In the genomic region with DNA sequence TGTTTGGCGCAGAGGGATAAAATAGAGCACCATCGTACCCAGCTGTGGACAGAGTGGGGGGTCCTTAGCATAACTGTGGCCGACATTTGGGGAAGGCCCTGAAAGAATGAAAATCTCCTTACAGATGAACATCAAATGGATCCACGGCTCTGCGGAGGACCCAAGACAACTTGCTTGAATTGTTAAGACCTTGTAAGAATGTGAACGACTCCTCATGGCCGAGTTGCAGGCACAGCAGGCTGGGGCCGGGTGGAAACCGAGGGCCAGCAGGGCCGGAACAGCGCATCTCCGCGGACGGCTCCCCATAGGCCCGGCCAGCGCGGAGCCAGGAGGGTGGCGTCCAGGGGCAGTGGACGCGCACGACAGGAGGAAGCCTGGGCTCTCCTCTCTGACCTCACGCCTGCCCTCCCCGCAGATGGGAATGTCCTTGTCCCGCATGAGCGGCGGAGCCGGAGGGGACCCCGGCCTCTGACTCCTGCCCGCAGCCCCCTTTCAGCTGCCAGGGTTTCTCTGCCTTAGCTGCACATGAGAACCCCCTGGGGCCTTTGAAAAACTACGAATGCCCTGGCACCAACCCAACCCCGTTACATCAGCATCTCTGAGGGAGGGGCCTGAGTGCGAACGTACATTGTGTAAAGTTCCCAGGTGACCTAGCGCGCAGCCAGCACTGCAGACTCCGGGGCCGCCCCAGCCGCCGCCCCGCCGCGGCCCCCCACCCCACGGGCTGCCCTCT, we compare ENCODE assay signal across 10 cellular contexts. TPM values are rescaled to one million over a fixed set of nuclear protein-coding genes. Genes with fewer than 3 reads are reported as not detected.
DNase-seq lines count a peak whose midpoint lies in the region; ATAC-seq and TF ChIP-seq lines count a peak whose summit lies in the region.
"Had no signal": no experiment of that assay in that cellular context is flagged by ENCODE, and none has a peak within 500 bp of the region (broad histone marks: within the 10 kb centered on the region; RNA-seq: fewer than 3 reads in every experiment).

No MANE protein-coding gene starts in this region.

- no peak overlapping the region for H2AFZ ChIP-seq in PC-3 (ENCODE audit: low read length)

- no peaks in the 10 kb centered on the region for H3K4me1 ChIP-seq in psoas muscle
- H3K4me1 ChIP-seq in PC-3 (ENCODE audit: insufficient read depth, low read length), result no peaks in the 10 kb centered on the region

- TF ChIP-seq CTCF in psoas muscle (IDR thresholded peaks at IDR 0.05) (no peak), PC-3 (conservative IDR thresholded peaks at IDR 0.05; ENCODE audit: low read depth, low read length) (no peak)

- POLR2A ChIA-PET in PC-3 (lab: Charles Lee; ENCODE audit: unreplicated experiment), result no interaction called here

- no peaks in the 10 kb centered on the region for H3K79me2 ChIP-seq in PC-3 (ENCODE audit: low read length)

- intact Hi-C loops in left cardiac atrium (cut with DNase I), result no loop called here
- intact Hi-C loops in psoas muscle (cut with DNase I), result no loop called here
- intact Hi-C loops in PC-3 (cut with micrococcal nuclease), result no loop called here

- H3F3A ChIP-seq in PC-3 (ENCODE audit: low read length, unreplicated experiment), result no peaks in the 10 kb centered on the region

- no peak overlapping the region for H3K9ac ChIP-seq in PC-3 (ENCODE audit: low read length)

- H3K4me3 ChIP-seq in psoas muscle, result peak overlapping the region; percentile 41
- H3K4me3 ChIP-seq in PC-3 (ENCODE audit: low read length), result no peak overlapping the region

- H3K27ac ChIP-seq in psoas muscle (no peak overlapping the region), PC-3 (ENCODE audit: low read length) (no peak overlapping the region)

- ATAC-seq in activated T-cell treated with anti-CD3 and anti-CD28 coated beads, Interleukin-2, amount 50 U/mL, for 4 hours, result peak; percentile 58 to 69
- ATAC-seq in left cardiac atrium (peak; percentile 78 to 87), psoas muscle (peak in 2 of 4 donors; percentile 40 to 64), GM19463 (IDR thresholded peaks at IDR 0.05; ENCODE audit: unreplicated experiment) (no peak), PC-3 (no peak)

- H4K20me1 ChIP-seq in PC-3 (ENCODE audit: low read length), result no peaks in the 10 kb centered on the region

- BruUV-seq in PC-3 (replicated peaks; lab: Mats Ljungman, UMichigan), result no TSS peak

- no peaks in the 10 kb centered on the region for H3K4me1 Mint-ChIP-seq in activated T-cell treated with anti-CD3 and anti-CD28 coated beads, Interleukin-2, amount 50 U/mL, for 4 hours (ENCODE audit: low read depth)

- H3K9me3 ChIP-seq in psoas muscle, result no peaks in the 10 kb centered on the region
- H3K9me3 ChIP-seq in PC-3 (ENCODE audit: low read length), result no peaks in the 10 kb centered on the region

- no peaks in the 10 kb centered on the region for H3K9me3 Mint-ChIP-seq in activated T-cell treated with anti-CD3 and anti-CD28 coated beads, Interleukin-2, amount 50 U/mL, for 4 hours
- H3K9me3 Mint-ChIP-seq: CD8-positive, alpha-beta memory T cell had no signal

- H3K36me3 Mint-ChIP-seq in activated T-cell treated with anti-CD3 and anti-CD28 coated beads, Interleukin-2, amount 50 U/mL, for 4 hours (ENCODE audit: insufficient read depth), result no peaks in the 10 kb centered on the region

- H3K36me3 ChIP-seq in psoas muscle (ENCODE audit: insufficient read depth in 1 of 2, low read depth in 1 of 2) (no peaks in the 10 kb centered on the region), PC-3 (ENCODE audit: low read depth, low read length) (no peaks in the 10 kb centered on the region)

- no peak overlapping the region for H3K4me3 Mint-ChIP-seq in activated T-cell treated with anti-CD3 and anti-CD28 coated beads, Interleukin-2, amount 50 U/mL, for 4 hours
- H3K4me3 Mint-ChIP-seq: CD8-positive, alpha-beta memory T cell had no signal

- peaks cover 0 to 34% (median 6%) of the 10 kb centered on the region in 3 donors for H3K27me3 ChIP-seq in psoas muscle (ENCODE audit: insufficient read depth in 3 of 3, low read length in 2 of 3)
- no peaks in the 10 kb centered on the region for H3K27me3 ChIP-seq in PC-3 (ENCODE audit: low read length)

- DNase-seq in DMS53 treated with DMSO at 0.1 percent for 48 hours (lab: John Stamatoyannopoulos, UW; ENCODE audit: unreplicated experiment) (peak; percentile 18), left cardiac atrium (peak; percentile 69), psoas muscle (peak; percentile 51 to 76), PC-3 (no peak), NOMO-1 treated with DMSO at 0.1 percent for 48 hours (lab: John Stamatoyannopoulos, UW; ENCODE audit: unreplicated experiment) (no peak), GM03348 (ENCODE audit: low spot score) (no peak)
- DNase-seq in activated T-cell treated with anti-CD3 and anti-CD28 coated beads, Interleukin-2, amount 50 U/mL, for 4 hours, result peak; percentile 14
- DNase-seq: posterior cingulate gyrus had no signal

- peaks cover 30% of the 10 kb centered on the region for H3K27me3 Mint-ChIP-seq in activated T-cell treated with anti-CD3 and anti-CD28 coated beads, Interleukin-2, amount 50 U/mL, for 4 hours (ENCODE audit: low read depth)

- WGBS in psoas muscle, 3 donors, result 19 to 29% (median 27%) methylated on average over 43 of the region's 43 CpGs

- CTCF ChIA-PET in PC-3 (lab: Charles Lee), result no interaction called here

- H3K9me2 ChIP-seq in PC-3 (replicated peaks; ENCODE audit: low read length), result no peaks in the 10 kb centered on the region

- no peak overlapping the region for H3K4me2 ChIP-seq in PC-3 (ENCODE audit: low read length)

RNA-seq across cellular contexts. Expression of a gene that starts 36.2 kb away (rescaled TPM):
- 1 to 10 TPM; 2.5 to 6.1 (median 4.1) TPM for total RNA-seq in activated T-cell treated with anti-CD3 and anti-CD28 coated beads, Interleukin-2, amount 50 U/mL, for 4 hours
- total RNA-seq in left cardiac atrium, result 1 to 10 TPM; 5.9 to 6.9 TPM
- total RNA-seq in psoas muscle, result 1 to 10 TPM; 3.5 to 7.5 (median 4.2) TPM
- 1 to 10 TPM in 2 of 3 donors, under 1 TPM in 1; 0.81 to 7.4 (median 2.1) TPM for polyA plus RNA-seq in psoas muscle
- 0.77 and 2.1 TPM in 2 replicates for total RNA-seq in PC-3 (2014; rRNA removed)

Comparison
In these comparisons a context has a peak if more than half of its experiments do, and no peak if none do; other contexts are left out.
1. DNase-seq: peak in DMS53 treated with DMSO at 0.1 percent for 48 hours (single experiment), activated T-cell treated with anti-CD3 and anti-CD28 coated beads, Interleukin-2, amount 50 U/mL, for 4 hours (single experiment), left cardiac atrium (single experiment) and psoas muscle (2 of 2); none in PC-3 (single experiment), NOMO-1 treated with DMSO at 0.1 percent for 48 hours (single experiment) and GM03348 (single experiment).
2. ATAC-seq: peak in activated T-cell treated with anti-CD3 and anti-CD28 coated beads, Interleukin-2, amount 50 U/mL, for 4 hours (2 of 2) and left cardiac atrium (2 of 2); none in GM19463 (single experiment) and PC-3 (single experiment).